In the genomic region with DNA sequence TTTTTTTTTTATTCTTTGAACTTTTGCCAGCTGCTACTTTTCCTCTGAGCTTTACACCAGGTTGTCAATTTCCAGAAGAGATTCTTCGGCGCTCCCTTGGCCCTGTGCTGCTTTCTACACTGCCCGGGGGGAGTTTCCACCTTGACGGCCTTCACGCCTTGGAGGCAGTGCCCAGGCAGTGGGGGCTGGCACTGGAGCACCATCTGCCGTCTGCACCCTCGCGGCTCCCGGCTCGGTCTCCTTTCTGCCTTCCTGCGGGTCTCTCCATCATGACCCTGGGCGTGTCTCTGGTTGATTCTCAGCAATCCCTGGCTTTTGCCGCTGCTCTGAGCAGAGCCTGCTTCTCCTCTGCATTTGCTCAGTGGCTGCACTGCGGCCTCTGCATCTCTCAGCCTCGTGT, we compare ENCODE assay signal across 22 cellular contexts. TPM values are rescaled to one million over a fixed set of nuclear protein-coding genes. Genes with fewer than 3 reads are reported as not detected.
"Had no signal": no experiment of that assay in that cellular context is flagged by ENCODE, and none has a peak within 500 bp of the region (broad histone marks: within the 10 kb centered on the region; RNA-seq: fewer than 3 reads in every experiment).

No MANE protein-coding gene starts in this region.

- H3K27me3 ChIP-seq: body of pancreas, upper lobe of left lung had no signal

- FAIRE-seq: islet of Langerhans had no signal

- DNase-seq: activated B cell treated with CpG ODN at 0.5 μM for 24 hours; activated effector memory CD4-positive, alpha-beta T cell treated with Interleukin-2 at 50 U/mL for 16 hours; activated T-cell treated with anti-CD3 and anti-CD28 coated beads, Interleukin-2, amount 50 U/mL, for 24 hours; amniotic stem cell; cortex of kidney; effector CD8-positive, alpha-beta T cell; foreskin melanocyte; heart left ventricle; mammary epithelial cell; spleen; stimulated activated naive CD8-positive, alpha-beta T cell treated with anti-CD3 and anti-CD28 coated beads, Interleukin-15, Interleukin-2, amounts not matched to agents 100 U/mL and 50 U/mL, for 24 hours had no signal

- H3K4me3 ChIP-seq: body of pancreas, heart left ventricle, psoas muscle, spleen, suprapubic skin, upper lobe of left lung had no signal

- ATAC-seq: body of pancreas; heart left ventricle; left lobe of liver; sciatic nerve; stimulated activated naive CD8-positive, alpha-beta T cell treated with anti-CD3 and anti-CD28 coated beads, Interleukin-15, Interleukin-2, amounts not matched to agents 100 U/mL and 50 U/mL, for 24 hours had no signal

- H3K27ac ChIP-seq: body of pancreas, heart left ventricle, psoas muscle, spleen, suprapubic skin, upper lobe of left lung had no signal

- H3K36me3 ChIP-seq: heart left ventricle, spleen, suprapubic skin, upper lobe of left lung had no signal

- H3K4me1 ChIP-seq: body of pancreas, heart left ventricle, psoas muscle, spleen, suprapubic skin had no signal

- H3K9me3 ChIP-seq: body of pancreas, heart left ventricle, psoas muscle, spleen, suprapubic skin, upper lobe of left lung had no signal

RNA-seq across cellular contexts. Expression of a gene that starts 2.9 kb away (rescaled TPM):
- total RNA-seq: activated B cell treated with CpG ODN at 0.5 μM for 24 hours; activated naive CD4-positive, alpha-beta T cell treated with anti-CD3 and anti-CD28 coated beads, Interleukin-2, amount 50 U/mL, for 72 hours; body of pancreas; heart left ventricle; left lobe of liver; mammary epithelial cell; mucosa of gallbladder; natural killer cell treated with Interleukin-12 subunit alpha and Interleukin-12 subunit beta and Interleukin-15 and Interleukin-18, amount 100 ng/mL, for 72 hours; osteoblast; psoas muscle; sciatic nerve; spleen; suprapubic skin; upper lobe of left lung had no signal
- polyA plus RNA-seq: heart left ventricle, mammary epithelial cell, psoas muscle, spleen had no signal

RNA-seq across cellular contexts. Expression of a gene that starts 26.7 kb away (rescaled TPM):
- total RNA-seq: activated B cell treated with CpG ODN at 0.5 μM for 24 hours; activated naive CD4-positive, alpha-beta T cell treated with anti-CD3 and anti-CD28 coated beads, Interleukin-2, amount 50 U/mL, for 72 hours; heart left ventricle; mammary epithelial cell; natural killer cell treated with Interleukin-12 subunit alpha and Interleukin-12 subunit beta and Interleukin-15 and Interleukin-18, amount 100 ng/mL, for 72 hours; osteoblast; psoas muscle had no signal
- polyA plus RNA-seq: heart left ventricle, mammary epithelial cell had no signal
